Comparison of ENCODE assay signal across 9 cellular contexts in the genomic region with DNA sequence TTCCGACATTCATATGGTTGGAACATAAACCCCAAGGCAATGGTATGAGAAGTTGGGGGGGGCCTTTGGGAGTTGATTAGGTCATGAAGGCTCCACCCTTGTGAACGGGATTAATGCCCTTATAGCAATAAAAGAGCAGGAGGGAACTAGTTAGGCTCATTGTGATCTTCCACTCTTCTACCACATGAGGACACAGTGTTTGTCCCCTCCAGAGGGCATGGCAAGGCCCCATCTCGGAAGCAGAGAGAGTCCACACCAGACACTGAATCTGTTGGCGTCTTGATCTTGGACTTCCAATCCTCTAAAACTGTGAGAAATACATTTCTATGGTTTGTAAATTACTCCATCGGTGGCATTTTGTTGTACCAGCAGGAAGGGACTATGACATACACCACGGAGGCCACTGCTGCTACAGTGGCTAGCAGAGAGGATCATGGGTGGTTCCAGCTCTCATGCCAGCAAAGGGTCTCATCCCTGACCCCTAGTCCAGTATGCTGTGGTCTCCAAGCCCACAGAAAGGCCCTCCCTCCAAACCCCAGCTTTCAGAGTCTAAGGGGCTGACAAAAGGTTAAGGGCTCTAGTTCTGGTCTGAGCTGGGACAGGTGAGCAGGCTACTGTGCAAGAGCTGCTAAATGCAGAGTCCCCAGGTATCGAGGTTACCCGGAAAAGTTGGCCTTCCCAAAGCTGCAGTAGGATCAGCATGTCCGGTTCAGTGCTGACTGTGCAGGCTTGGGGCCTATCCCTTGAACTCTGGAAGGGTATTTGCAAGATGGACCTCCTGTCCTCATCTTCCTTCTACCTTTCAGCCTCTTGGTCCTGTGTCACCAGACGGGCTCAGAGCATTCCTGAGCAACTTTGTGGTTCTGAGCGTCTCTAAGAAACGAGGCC. TPM values are rescaled to one million over a fixed set of nuclear protein-coding genes. Genes with fewer than 3 reads are reported as not detected.
A peak's percentile ranks its signal among the peaks of the same experiment; 100 is the strongest.
DNase-seq lines count a peak whose midpoint lies in the region; ATAC-seq and TF ChIP-seq lines count a peak whose summit lies in the region.
"Had no signal": no experiment of that assay in that cellular context is flagged by ENCODE, and none has a peak within 500 bp of the region (broad histone marks: within the 10 kb centered on the region; RNA-seq: fewer than 3 reads in every experiment).

No MANE protein-coding gene starts in this region.

- H3K27ac ChIP-seq in skin epidermis = peak overlapping the region in 20 of 21 experiments; percentile 65 to 94 (median 87)

- peak overlapping the region; percentile 54 for H3K4me3 Mint-ChIP-seq in activated CD8-positive, alpha-beta T cell treated with anti-CD3 and anti-CD28 coated beads for 36 hours

- peaks cover 98% of the 10 kb centered on the region for H3K4me1 Mint-ChIP-seq in activated CD8-positive, alpha-beta T cell treated with anti-CD3 and anti-CD28 coated beads for 36 hours (ENCODE audit: low read depth)

- peak overlapping the region; percentile 88 for H3K27ac Mint-ChIP-seq in activated CD8-positive, alpha-beta T cell treated with anti-CD3 and anti-CD28 coated beads for 36 hours

- H3K27me3 Mint-ChIP-seq in activated CD8-positive, alpha-beta T cell treated with anti-CD3 and anti-CD28 coated beads for 36 hours = no peaks in the 10 kb centered on the region

- peak; percentile 10 for ATAC-seq in activated CD8-positive, alpha-beta T cell treated with anti-CD3 and anti-CD28 coated beads for 36 hours
- ATAC-seq in esophagus mucosa = no peak

- TF ChIP-seq CTCF in GM13977 (IDR thresholded peaks at IDR 0.05; ENCODE audit: extremely low read depth, insufficient read depth, missing control alignments) = no peak
- TF ChIP-seq CTCF in activated CD8-positive, alpha-beta T cell treated with anti-CD3 and anti-CD28 coated beads for 36 hours (IDR thresholded peaks at IDR 0.05) = no peak
- TF ChIP-seq CTCF in foreskin fibroblast (IDR thresholded peaks at IDR 0.05; ENCODE audit: low read depth, low read length) = no peak
- no peak for TF ChIP-seq CTCF in GM10266 (IDR thresholded peaks at IDR 0.05; ENCODE audit: control insufficient read depth, insufficient read depth, low read depth, missing control alignments)

- H3K9me3 Mint-ChIP-seq in activated CD8-positive, alpha-beta T cell treated with anti-CD3 and anti-CD28 coated beads for 36 hours = no peaks in the 10 kb centered on the region

- CTCF ChIA-PET in activated CD8-positive, alpha-beta T cell treated with anti-CD3 and anti-CD28 coated beads for 36 hours (lab: Charles Lee) = interaction anchor here (1.2 to 22.4 kb wide), 10 partner anchors 9 to 195 kb away, joined by 3 to 336 read pairs (median 8); a partner anchor contains a TSS

- intact Hi-C loops in activated CD8-positive, alpha-beta T cell treated with anti-CD3 and anti-CD28 coated beads for 36 hours (cut with micrococcal nuclease) = no loop called here

- POLR2A ChIA-PET in activated CD8-positive, alpha-beta T cell treated with anti-CD3 and anti-CD28 coated beads for 36 hours (lab: Charles Lee) = interaction anchor here (0.9 to 22.7 kb wide), 12 partner anchors 9 to 334 kb away, joined by 3 to 787 read pairs (median 4); a partner anchor contains a TSS

- H3K4me3 ChIP-seq in foreskin fibroblast (ENCODE audit: low read depth in 1 of 2, low read length in 2 of 2) (no peak overlapping the region), skin epidermis (no peak overlapping the region)

- DNase-seq in GM13977 (ENCODE audit: low spot score) (peak; percentile 6), foreskin fibroblast (peak; percentile 49 to 62), G401 (ENCODE audit: low spot score) (no peak), SW480 (ENCODE audit: low spot score) (no peak), GM10266 (ENCODE audit: extremely low spot score) (no peak)
- DNase-seq in activated CD8-positive, alpha-beta T cell treated with anti-CD3 and anti-CD28 coated beads for 36 hours = peak; percentile 66
- DNase-seq: mammary epithelial cell had no signal

- peaks cover 83% of the 10 kb centered on the region for H3K36me3 Mint-ChIP-seq in activated CD8-positive, alpha-beta T cell treated with anti-CD3 and anti-CD28 coated beads for 36 hours (ENCODE audit: low read depth)

- in situ Hi-C loops in GM13977 (cut with MboI; ENCODE audit: low pct_unique_long_range_greater_than_20kb, low sequenced_read_pairs, unreplicated experiment) = no loop called here
- in situ Hi-C loops in G401 (cut with HindIII; ENCODE audit: low sequenced_read_pairs) = no loop called here

RNA-seq across cellular contexts. Expression of a gene that starts 12.2 kb away (rescaled TPM):
- total RNA-seq in activated CD8-positive, alpha-beta T cell treated with anti-CD3 and anti-CD28 coated beads for 36 hours = 100 to 1,000 TPM; 297 to 302 TPM
- total RNA-seq in G401 (2014; rRNA removed; shearing (Covaris generic)) = not detected in 2 replicates
- 0.48 TPM for total RNA-seq in esophagus mucosa

RNA-seq across cellular contexts. Expression of a gene that starts 51.6 kb away (rescaled TPM):
- 1 to 10 TPM; 5.8 to 6.3 TPM for total RNA-seq in activated CD8-positive, alpha-beta T cell treated with anti-CD3 and anti-CD28 coated beads for 36 hours
- total RNA-seq in G401 (2014; rRNA removed; shearing (Covaris generic)) = not detected in 2 replicates
- total RNA-seq in esophagus mucosa = 52.1 TPM

Comparison
In these comparisons a context has a peak if more than half of its experiments do, and no peak if none do; other contexts are left out.
1. DNase-seq: peak in GM13977 (single experiment), activated CD8-positive, alpha-beta T cell treated with anti-CD3 and anti-CD28 coated beads for 36 hours (single experiment) and foreskin fibroblast (2 of 2); none in G401 (single experiment), SW480 (single experiment) and GM10266 (single experiment).
2. RNA of a gene that starts 12.2 kb away (total RNA-seq): 297 to 302 TPM in activated CD8-positive, alpha-beta T cell treated with anti-CD3 and anti-CD28 coated beads for 36 hours; 0.48 TPM in esophagus mucosa (single experiment) and not detected in G401; every median in the first group is over 100 times any median in the second.